Comparison of ENCODE assay signal across 9 cellular contexts in genomic region chr1:27031235-27032118, GRCh38.
DNase-seq lines count a peak whose midpoint lies in the region; ATAC-seq and TF ChIP-seq lines count a peak whose summit lies in the region.
"Had no signal": no experiment of that assay in that cellular context is flagged by ENCODE, and none has a peak within 500 bp of the region (broad histone marks: within the 10 kb centered on the region; RNA-seq: fewer than 3 reads in every experiment).

No MANE protein-coding gene starts in this region.

- peak overlapping the region; percentile 4 to 42 for H3K4me3 ChIP-seq in foreskin fibroblast (ENCODE audit: low read depth in 1 of 2, low read length in 2 of 2)

- CTCF ChIA-PET in RWPE1 (lab: Yijun Ruan, JAX) = interaction anchor here (0.6 to 3.9 kb wide), 3 partner anchors 13 to 34 kb away, joined by 3 to 24 read pairs (median 8); no protein-coding TSS in a partner anchor

- POLR2A ChIA-PET in RWPE1 (lab: Yijun Ruan, JAX; ENCODE audit: low non-redundant PET) = interaction anchor here (0.7 to 1.0 kb wide), 2 partner anchors 33 to 1637 kb away, joined by 4 to 6 read pairs; partner anchors contain the start of gene GMEB1

- peak; percentile 78 for DNase-seq in DMS53 treated with DMSO at 0.1 percent for 48 hours (lab: John Stamatoyannopoulos, UW; ENCODE audit: unreplicated experiment)
- peak; percentile 89 for DNase-seq in RWPE1 (ENCODE audit: low spot score)
- peak; percentile 81 to 89 for DNase-seq in foreskin fibroblast
- peak in 43 of 56 donors; percentile 2 to 82 (median 34) for DNase-seq in nucleus accumbens (lab: John Stamatoyannopoulos, UW)
- no peak for DNase-seq in LoVo (ENCODE audit: low spot score)
- DNase-seq in stimulated activated CD8-positive, alpha-beta memory T cell treated with anti-CD3 and anti-CD28 coated beads, Interleukin-4, amount 100 ng/mL, for 48 hours = no peak
- DNase-seq in activated CD4-positive, alpha-beta T cell treated with anti-CD3 and anti-CD28 coated beads, Interleukin-2, amount 50 U/mL, for 48 hours = no peak
- DNase-seq: naive B cell had no signal

- no peak for TF ChIP-seq CTCF in RWPE1 (conservative IDR thresholded peaks at IDR 0.05; ENCODE audit: low read depth)
- no peak for TF ChIP-seq CTCF in foreskin fibroblast (IDR thresholded peaks at IDR 0.05; ENCODE audit: low read depth, low read length)

- peak overlapping the region; percentile 95 for H3K27ac ChIP-seq in RWPE1

- no peak for ATAC-seq in HG02759 (IDR thresholded peaks at IDR 0.05; ENCODE audit: unreplicated experiment)

Comparison
In these comparisons a context has a peak if more than half of its experiments do, and no peak if none do; other contexts are left out.
1. DNase-seq: peak in DMS53 treated with DMSO at 0.1 percent for 48 hours (single experiment), RWPE1 (single experiment), foreskin fibroblast (2 of 2) and nucleus accumbens (43 of 56); none in LoVo (single experiment), stimulated activated CD8-positive, alpha-beta memory T cell treated with anti-CD3 and anti-CD28 coated beads, Interleukin-4, amount 100 ng/mL, for 48 hours (single experiment) and activated CD4-positive, alpha-beta T cell treated with anti-CD3 and anti-CD28 coated beads, Interleukin-2, amount 50 U/mL, for 48 hours (0 of 2).